29 cellular contexts compared by ENCODE assay signal in the genomic region with DNA sequence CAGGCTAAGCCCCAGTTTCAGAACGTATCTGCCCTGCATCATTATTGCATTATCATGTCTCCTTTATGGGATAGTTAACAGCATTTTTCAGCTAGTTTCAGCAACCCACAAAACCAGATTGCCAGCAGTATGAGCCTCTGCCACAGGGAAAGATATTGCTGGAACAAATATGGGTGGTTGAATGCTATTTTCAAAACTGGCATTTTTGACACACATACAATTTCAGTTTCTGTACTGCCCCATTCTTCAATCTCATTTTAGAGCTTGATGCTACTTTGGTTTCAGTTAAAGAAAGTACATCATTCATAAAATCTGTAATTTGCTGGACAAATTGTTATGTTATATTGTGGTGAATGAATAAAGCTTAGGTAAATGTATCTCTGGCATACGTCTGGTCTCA.
"Had no signal": no experiment of that assay in that cellular context is flagged by ENCODE, and none has a peak within 500 bp of the region (broad histone marks: within the 10 kb centered on the region; RNA-seq: fewer than 3 reads in every experiment).

No MANE protein-coding gene starts in this region.

- ATAC-seq: activated CD8-positive, alpha-beta T cell treated with anti-CD3 and anti-CD28 coated beads for 36 hours; activated T-cell treated with anti-CD3 and anti-CD28 coated beads, Interleukin-2, amount 50 U/mL, for 72 hours; activated T-helper 17 cell treated with anti-CD3 and anti-CD28 coated beads, Interleukin-2, amount 50 U/mL, for 72 hours; Panc1 had no signal

- DNase-seq: activated CD4-positive, alpha-beta T cell treated with anti-CD3 and anti-CD28 coated beads, Interleukin-2, amount 10 ng/mL, durations not matched to agents 24 days and 14 days; activated CD4-positive, alpha-beta T cell treated with anti-CD3 and anti-CD28 coated beads, Interleukin-2, amount 50 U/mL, for 4 hours; activated CD8-positive, alpha-beta T cell treated with anti-CD3 and anti-CD28 coated beads for 36 hours; activated effector memory CD4-positive, alpha-beta T cell treated with anti-CD3 and anti-CD28 coated beads, Interleukin-2, amount 50 U/mL, for 16 hours; activated naive CD4-positive, alpha-beta T cell; activated naive CD4-positive, alpha-beta T cell treated with anti-CD3 and anti-CD28 coated beads, Interleukin-2, amount 50 U/mL, for 16 hours; activated naive CD8-positive, alpha-beta T cell treated with anti-CD3 and anti-CD28 coated beads for 36 hours; activated T-cell treated with anti-CD3 and anti-CD28 coated beads, Interleukin-2, amount 50 U/mL, for 1 hour; activated T-cell treated with anti-CD3 and anti-CD28 coated beads, Interleukin-2, amount 50 U/mL, for 72 hours; amniotic stem cell; aorta; brain microvascular endothelial cell; central memory CD4-positive, alpha-beta T cell; MG63; MV-4-11; NCI-H1092; NCI-H1436 treated with DMSO at 0.1 percent for 48 hours; NCI-H1694 treated with DMSO at 0.1 percent for 48 hours; NCI-H2029 treated with DMSO at 0.1 percent for 48 hours; NCI-H2107; NCI-H2171; NCI-H524; NCI-H69; NCI-H82; SHP77; SJCRH30; SK-N-SH had no signal

- H3K9me2 ChIP-seq: SK-N-SH had no signal

- H3K4me1 ChIP-seq: SJCRH30 had no signal

- H3K4me3 ChIP-seq: MG63, SJCRH30 had no signal

- H3K27ac ChIP-seq: brain microvascular endothelial cell, SJCRH30 had no signal

- H3K9me3 ChIP-seq: MG63, SJCRH30, SK-N-SH had no signal

- H3K36me3 ChIP-seq: brain microvascular endothelial cell, MG63, SJCRH30 had no signal

- H3K4me2 ChIP-seq: SK-N-SH had no signal

- H3K9ac ChIP-seq: SK-N-SH had no signal

- H3K27me3 ChIP-seq: brain microvascular endothelial cell, MG63, SJCRH30 had no signal
